24 cellular contexts compared by ENCODE assay signal in the genomic region with DNA sequence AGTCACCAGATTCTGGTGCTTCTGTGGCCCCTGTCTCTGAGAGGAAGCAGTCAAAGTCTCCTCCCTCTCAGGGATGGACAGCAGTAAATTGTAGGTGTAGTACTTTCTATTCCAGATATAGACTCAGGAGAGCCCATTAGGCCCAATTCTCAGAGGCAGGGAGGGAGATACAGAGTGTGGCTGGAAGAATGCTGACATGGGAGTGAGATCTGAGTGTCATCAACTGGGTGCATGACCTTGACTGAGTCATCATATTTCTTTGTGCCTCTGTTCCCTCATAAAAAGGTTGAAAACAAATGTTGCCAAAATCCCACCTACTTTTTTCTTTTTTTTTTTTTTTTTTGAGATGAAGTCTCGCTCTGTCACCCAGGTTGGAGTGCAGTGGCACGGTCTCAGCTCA.
"Had no signal": no experiment of that assay in that cellular context is flagged by ENCODE, and none has a peak within 500 bp of the region (broad histone marks: within the 10 kb centered on the region; RNA-seq: fewer than 3 reads in every experiment).

No MANE protein-coding gene starts in this region.

- H3K36me3 ChIP-seq: SJCRH30 had no signal

- H3K27ac ChIP-seq: KMS-11, RWPE1, SJCRH30 had no signal

- FAIRE-seq: HepG2, RCC 7860 had no signal

- H3K4me2 ChIP-seq: KMS-11 had no signal

- DNase-seq: IMR-90, Kasumi-1, MV-4-11, NCI-H1048, NCI-H1105, NCI-H1417, NCI-H1436 treated with DMSO at 0.1 percent for 48 hours, NCI-H1694 treated with DMSO at 0.1 percent for 48 hours, NCI-H1930, NCI-H2081 treated with DMSO at 0.1 percent for 48 hours, NCI-H2171, NCI-H226, NCI-H446, NCI-H510A, NCI-H524 treated with DMSO at 0.1 percent for 48 hours, NCI-H69, NCI-H774, SHP77 treated with DMSO at 0.1 percent for 48 hours had no signal

- H3K9me3 ChIP-seq: SJCRH30 had no signal

- ATAC-seq: HepG2, SK-N-SH treated with all-trans-retinoic acid at 6 μM for 48 hours had no signal

- H3K4me3 ChIP-seq: SJCRH30 had no signal

- H3K9ac ChIP-seq: KMS-11 had no signal

- H3K4me1 ChIP-seq: SJCRH30 had no signal

- H3K27me3 ChIP-seq: SJCRH30 had no signal
